Comparison of ENCODE assay signal across 8 cellular contexts in genomic region chr1:199197695-199198094, GRCh38.
"Had no signal": no experiment of that assay in that cellular context is flagged by ENCODE, and none has a peak within 500 bp of the region (broad histone marks: within the 10 kb centered on the region; RNA-seq: fewer than 3 reads in every experiment).

No MANE protein-coding gene starts in this region.

- H3K4me1 ChIP-seq: HAP-1 had no signal

- H3K27ac ChIP-seq: GM23248 had no signal

- DNase-seq: GOT3, H7, H9, HFFc6 had no signal

- ATAC-seq: GM23338, HCT116 had no signal

- H3K9me3 ChIP-seq: HAP-1 had no signal

- H3K9me3 Mint-ChIP-seq: GM23338, H9, HFFc6 had no signal

- H3K4me3 Mint-ChIP-seq: GM23338, H9, HFFc6 had no signal

- H3K27ac Mint-ChIP-seq: GM23338, H9, HFFc6 had no signal

- H3K4me3 ChIP-seq: GM23248, GM23338, HAP-1 had no signal

- H3K36me3 ChIP-seq: HAP-1 had no signal

- H3K4me1 Mint-ChIP-seq: GM23338, H9 had no signal
